8 cellular contexts compared by ENCODE assay signal in the genomic region with DNA sequence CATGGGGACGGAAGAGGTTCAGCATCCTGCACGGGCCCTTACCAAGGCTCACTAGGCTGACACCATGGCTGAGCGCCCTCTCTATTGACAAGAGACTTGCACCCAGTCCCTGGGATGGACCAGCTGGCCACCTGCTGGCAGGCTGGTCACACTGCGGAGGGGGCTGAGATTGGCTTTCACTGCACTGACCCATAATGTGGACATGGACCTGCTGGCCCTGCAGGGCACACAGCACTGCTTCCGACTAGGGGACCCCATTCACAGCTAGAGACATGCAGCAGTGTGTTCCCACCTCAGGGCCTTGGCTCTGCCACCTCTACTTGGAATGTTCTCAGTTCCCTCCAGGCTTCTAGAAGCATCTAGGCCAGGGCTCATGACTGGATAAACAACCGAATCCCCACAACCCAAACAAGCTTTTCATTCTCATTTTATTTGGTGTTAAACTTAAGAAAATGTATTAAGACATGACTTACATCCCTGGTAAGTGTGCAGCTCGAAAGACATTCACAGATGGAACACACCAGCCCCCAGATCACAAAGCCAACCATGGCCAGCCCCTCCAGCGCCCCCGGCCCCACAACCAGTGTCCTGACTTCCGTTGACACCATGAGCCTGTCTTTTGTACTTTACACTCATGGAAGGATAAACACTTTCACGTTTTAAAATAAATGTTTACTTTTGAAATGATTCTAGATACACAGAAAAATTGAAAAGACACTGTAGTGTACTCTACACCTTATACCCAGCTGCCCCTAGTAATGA. TPM values are rescaled to one million over a fixed set of nuclear protein-coding genes. Genes with fewer than 3 reads are reported as not detected.
DNase-seq lines count a peak whose midpoint lies in the region; ATAC-seq lines count a peak whose summit lies in the region.

No MANE protein-coding gene starts in this region.

- peak overlapping the region; percentile 19 for H3K27ac Mint-ChIP-seq in activated CD4-positive, alpha-beta T cell treated with anti-CD3 and anti-CD28 coated beads for 36 hours

- peak; percentile 92 for ATAC-seq in activated CD4-positive, alpha-beta T cell treated with anti-CD3 and anti-CD28 coated beads for 36 hours

- no peaks in the 10 kb centered on the region for H3K9me3 Mint-ChIP-seq in activated CD4-positive, alpha-beta T cell treated with anti-CD3 and anti-CD28 coated beads for 36 hours (ENCODE audit: low read depth)

- H3K4me3 Mint-ChIP-seq in activated CD4-positive, alpha-beta T cell treated with anti-CD3 and anti-CD28 coated beads for 36 hours, result no peak overlapping the region

- H3K4me1 Mint-ChIP-seq in activated CD4-positive, alpha-beta T cell treated with anti-CD3 and anti-CD28 coated beads for 36 hours, result no peaks in the 10 kb centered on the region

- DNase-seq in COLO829 (ENCODE audit: low spot score) (peak; percentile 20), HuH-7.5 (ENCODE audit: low spot score) (peak; percentile 69), dermis microvascular lymphatic vessel endothelial cell (ENCODE audit: low read depth in 2 of 2) (peak; percentile 64 to 74), midbrain (lab: John Stamatoyannopoulos, UW) (peak; percentile 86), superior temporal gyrus (ENCODE audit: extremely low spot score) (peak; percentile 88), DMS114 treated with DMSO at 0.1 percent for 48 hours (lab: John Stamatoyannopoulos, UW; ENCODE audit: unreplicated experiment) (no peak), cerebellar nuclear complex (lab: John Stamatoyannopoulos, UW) (no peak)
- DNase-seq in activated CD4-positive, alpha-beta T cell treated with anti-CD3 and anti-CD28 coated beads for 36 hours, result peak; percentile 77

- CTCF ChIA-PET in activated CD4-positive, alpha-beta T cell treated with anti-CD3 and anti-CD28 coated beads for 36 hours (lab: Charles Lee), result interaction anchor here (0.6 to 2.1 kb wide), 13 partner anchors 9 to 203 kb away, joined by 3 to 11 read pairs (median 3); a partner anchor contains a TSS

- H3K27me3 Mint-ChIP-seq in activated CD4-positive, alpha-beta T cell treated with anti-CD3 and anti-CD28 coated beads for 36 hours, result no peaks in the 10 kb centered on the region

- POLR2A ChIA-PET in activated CD4-positive, alpha-beta T cell treated with anti-CD3 and anti-CD28 coated beads for 36 hours (lab: Charles Lee), result no interaction called here

- intact Hi-C loops in activated CD4-positive, alpha-beta T cell treated with anti-CD3 and anti-CD28 coated beads for 36 hours (cut with DNase I, micrococcal nuclease), result loop anchor here in 1 of 2 experiments (1.0 kb wide), 2 partner anchors 179 to 202 kb away; no protein-coding TSS in a partner anchor

- H3K36me3 Mint-ChIP-seq in activated CD4-positive, alpha-beta T cell treated with anti-CD3 and anti-CD28 coated beads for 36 hours (ENCODE audit: low read depth), result no peaks in the 10 kb centered on the region

RNA-seq across cellular contexts. Expression of a gene that starts 9.3 kb away (rescaled TPM):
- not detected for total RNA-seq in activated CD4-positive, alpha-beta T cell treated with anti-CD3 and anti-CD28 coated beads for 36 hours
- total RNA-seq in dermis microvascular lymphatic vessel endothelial cell, result 0.51 TPM in 2 replicates

RNA-seq across cellular contexts. Expression of a gene that starts 18.9 kb away (rescaled TPM):
- 10 to 100 TPM; 47.7 to 48.3 TPM for total RNA-seq in activated CD4-positive, alpha-beta T cell treated with anti-CD3 and anti-CD28 coated beads for 36 hours
- 33.5 and 38.4 TPM in 2 replicates for total RNA-seq in dermis microvascular lymphatic vessel endothelial cell

RNA-seq across cellular contexts. Expression of a gene that starts 23.1 kb away (rescaled TPM):
- total RNA-seq in activated CD4-positive, alpha-beta T cell treated with anti-CD3 and anti-CD28 coated beads for 36 hours, result not detected
- not detected in 2 replicates for total RNA-seq in dermis microvascular lymphatic vessel endothelial cell

RNA-seq across cellular contexts. Expression of a gene that starts 27.1 kb away (rescaled TPM):
- total RNA-seq in activated CD4-positive, alpha-beta T cell treated with anti-CD3 and anti-CD28 coated beads for 36 hours, result not detected
- not detected in 2 replicates for total RNA-seq in dermis microvascular lymphatic vessel endothelial cell

RNA-seq across cellular contexts. Expression of a gene that starts 48.8 kb away (rescaled TPM):
- not detected for total RNA-seq in activated CD4-positive, alpha-beta T cell treated with anti-CD3 and anti-CD28 coated beads for 36 hours
- under 0.01 TPM in 1 of 2 replicates, not detected in the other for total RNA-seq in dermis microvascular lymphatic vessel endothelial cell

Comparison
In these comparisons a context has a peak if more than half of its experiments do, and no peak if none do; other contexts are left out.
1. DNase-seq: peak in COLO829 (single experiment), HuH-7.5 (single experiment), activated CD4-positive, alpha-beta T cell treated with anti-CD3 and anti-CD28 coated beads for 36 hours (single experiment), dermis microvascular lymphatic vessel endothelial cell (2 of 2), midbrain (single experiment) and superior temporal gyrus (single experiment); none in DMS114 treated with DMSO at 0.1 percent for 48 hours (single experiment) and cerebellar nuclear complex (0 of 2).